12 cellular contexts compared by ENCODE assay signal in genomic region chr2:215003001-215003400, GRCh38.
DNase-seq lines count a peak whose midpoint lies in the region; ATAC-seq and TF ChIP-seq lines count a peak whose summit lies in the region.
"Had no signal": no experiment of that assay in that cellular context is flagged by ENCODE, and none has a peak within 500 bp of the region (broad histone marks: within the 10 kb centered on the region; RNA-seq: fewer than 3 reads in every experiment).

No MANE protein-coding gene starts in this region.

- H3K36me3 ChIP-seq in SK-N-SH (replicated peaks in 1 of 2; ENCODE audit: control insufficient read depth in 1 of 2, insufficient read depth in 2 of 2, low read length in 1 of 2), result no peaks in the 10 kb centered on the region
- H3K36me3 ChIP-seq: BLaER1 treated with 17β-estradiol and CSF1 and Interleukin-3, amounts not matched to agents 10 nM and 100 nM; Peyer's patch had no signal

- no peak overlapping the region for H3K9ac ChIP-seq in SK-N-SH
- H3K9ac ChIP-seq: BLaER1 treated with 17β-estradiol and CSF1 and Interleukin-3, amounts not matched to agents 10 nM and 100 nM had no signal

- H3F3A ChIP-seq in SK-N-SH (replicated peaks; ENCODE audit: insufficient read depth), result no peaks in the 10 kb centered on the region

- TF ChIP-seq CTCF in brain (conservative IDR thresholded peaks at IDR 0.05) (no peak), nephron progenitor cell (IDR thresholded peaks at IDR 0.05) (no peak), mesothelial cell of epicardium (IDR thresholded peaks at IDR 0.05; ENCODE audit: unreplicated experiment) (no peak), GM13976 (IDR thresholded peaks at IDR 0.05; ENCODE audit: borderline replicate concordance, control extremely low read depth, extremely low read depth, insufficient read depth, missing control alignments) (no peak), SK-N-SH (IDR thresholded peaks at IDR 0.05) (no peak)

- TF ChIP-seq EP300 in SK-N-SH (IDR thresholded peaks at IDR 0.05; ENCODE audit: borderline replicate concordance in 1 of 2, low read depth in 1 of 2, low read length in 1 of 2), result no peak

- 35% methylated on average over 4 of the region's 4 CpGs for WGBS in SK-N-SH (ENCODE audit: low lambda C conversion rate)

- no peak overlapping the region for H3K27ac ChIP-seq in SK-N-SH (ENCODE audit: low read depth in 2 of 2, low read length in 1 of 2)
- H3K27ac ChIP-seq: BLaER1 treated with 17β-estradiol and CSF1 and Interleukin-3, amounts not matched to agents 10 nM and 100 nM; Peyer's patch had no signal

- POLR2A ChIA-PET in SK-N-SH (lab: Yijun Ruan, JAX), result no interaction called here

- peak; percentile 20 for ATAC-seq in HG03439 (IDR thresholded peaks at IDR 0.05; ENCODE audit: unreplicated experiment)
- ATAC-seq in GM21737 (IDR thresholded peaks at IDR 0.05; ENCODE audit: unreplicated experiment), result no peak

- CTCF ChIA-PET in SK-N-SH (lab: Yijun Ruan, JAX), result interaction anchor here (0.7 to 1.9 kb wide), 3 partner anchors 20 to 537 kb away, joined by 3 to 5 read pairs (median 3); no protein-coding TSS in a partner anchor

- no peaks in the 10 kb centered on the region for H3K79me2 ChIP-seq in SK-N-SH (ENCODE audit: insufficient read depth)

- in situ Hi-C loops in GM13976 (cut with MboI; ENCODE audit: low sequenced_read_pairs, unreplicated experiment), result no loop called here

- H3K4me3 Mint-ChIP-seq in brain, result peak overlapping the region in 3 of 5 experiments; percentile 47 to 58 (median 51)
- no peak overlapping the region for H3K4me3 Mint-ChIP-seq in nephron progenitor cell
- H3K4me3 Mint-ChIP-seq in mesothelial cell of epicardium, result no peak overlapping the region
- H3K4me3 Mint-ChIP-seq: activated naive CD4-positive, alpha-beta T cell treated with anti-CD3 and anti-CD28 coated beads for 36 hours had no signal

- H3K4me3 ChIP-seq in SK-N-SH (ENCODE audit: low read depth in 2 of 2, low read length in 1 of 2), result no peak overlapping the region
- H3K4me3 ChIP-seq: BLaER1 treated with 17β-estradiol and CSF1 and Interleukin-3, amounts not matched to agents 10 nM and 100 nM; Peyer's patch had no signal

- peaks cover 0 to 3% of the 10 kb centered on the region in 2 experiments; a peak in 1 of 4 replicates for H3K4me1 ChIP-seq in SK-N-SH (ENCODE audit: control insufficient read depth in 1 of 2, insufficient read depth in 2 of 2, low read depth in 1 of 2, low read length in 1 of 2)
- H3K4me1 ChIP-seq: Peyer's patch had no signal

- H3K9me3 ChIP-seq in SK-N-SH, result no peaks in the 10 kb centered on the region
- H3K9me3 ChIP-seq: BLaER1 treated with 17β-estradiol and CSF1 and Interleukin-3, amounts not matched to agents 10 nM and 100 nM; Peyer's patch had no signal

- no peak for TF ChIP-seq RAD21 in SK-N-SH (IDR thresholded peaks at IDR 0.05; ENCODE audit: low read length)

- H3K36me3 Mint-ChIP-seq in brain, result no peaks in the 10 kb centered on the region
- no peaks in the 10 kb centered on the region for H3K36me3 Mint-ChIP-seq in nephron progenitor cell (ENCODE audit: low read depth)
- no peaks in the 10 kb centered on the region for H3K36me3 Mint-ChIP-seq in mesothelial cell of epicardium

- H3K9me3 Mint-ChIP-seq in brain (no peaks in the 10 kb centered on the region), nephron progenitor cell (no peaks in the 10 kb centered on the region), mesothelial cell of epicardium (no peaks in the 10 kb centered on the region)
- H3K9me3 Mint-ChIP-seq: activated naive CD4-positive, alpha-beta T cell treated with anti-CD3 and anti-CD28 coated beads for 36 hours had no signal

- no peaks in the 10 kb centered on the region for H4K20me1 ChIP-seq in SK-N-SH (ENCODE audit: insufficient read depth)
- H4K20me1 ChIP-seq: BLaER1 treated with 17β-estradiol and CSF1 and Interleukin-3, amounts not matched to agents 10 nM and 100 nM had no signal

- H3K27ac Mint-ChIP-seq in brain, result peak overlapping the region in 4 of 5 experiments; percentile 22 to 81 (median 65)
- no peak overlapping the region for H3K27ac Mint-ChIP-seq in nephron progenitor cell
- no peak overlapping the region for H3K27ac Mint-ChIP-seq in mesothelial cell of epicardium
- H3K27ac Mint-ChIP-seq: activated naive CD4-positive, alpha-beta T cell treated with anti-CD3 and anti-CD28 coated beads for 36 hours had no signal

- no peaks in the 10 kb centered on the region for H3K27me3 ChIP-seq in SK-N-SH (ENCODE audit: insufficient read depth)
- H3K27me3 ChIP-seq: BLaER1 treated with 17β-estradiol and CSF1 and Interleukin-3, amounts not matched to agents 10 nM and 100 nM; Peyer's patch had no signal

- H3K4me1 Mint-ChIP-seq in brain (peaks cover 22% of the 10 kb centered on the region), nephron progenitor cell (peaks cover 11% of the 10 kb centered on the region), mesothelial cell of epicardium (peaks cover 8% of the 10 kb centered on the region)

- no peak overlapping the region for H2AFZ ChIP-seq in SK-N-SH (ENCODE audit: low read depth)

- H3K9me2 ChIP-seq in SK-N-SH, result no peaks in the 10 kb centered on the region; the same call in 1 of the 2 replicates

- DNase-seq in Ammon's horn (ENCODE audit: low spot score), result peak; percentile 65
- peak; percentile 36 for DNase-seq in nephron progenitor cell
- DNase-seq in mesothelial cell of epicardium (ENCODE audit: low spot score in 2 of 2, unreplicated experiment in 2 of 2), result no peak
- no peak for DNase-seq in GM13976 (ENCODE audit: low spot score)
- no peak for DNase-seq in SK-N-SH
- DNase-seq: NCI-H1694, Peyer's patch had no signal

- H3K4me2 ChIP-seq in SK-N-SH, result no peak overlapping the region
- H3K4me2 ChIP-seq: BLaER1 treated with 17β-estradiol and CSF1 and Interleukin-3, amounts not matched to agents 10 nM and 100 nM had no signal

- H3K27me3 Mint-ChIP-seq in brain (no peaks in the 10 kb centered on the region), nephron progenitor cell (ENCODE audit: low read depth, poor library complexity) (no peaks in the 10 kb centered on the region), mesothelial cell of epicardium (ENCODE audit: low read depth) (no peaks in the 10 kb centered on the region)

TF ChIP-seq in SK-N-SH, 30 proteins besides CTCF, POLR2A, EP300 and RAD21:
- no peak for TF ChIP-seq JUND (IDR thresholded peaks at IDR 0.05)
- no peak for TF ChIP-seq RCOR1 (IDR thresholded peaks at IDR 0.05; ENCODE audit: low read length)
- no peak for TF ChIP-seq CHD2 (IDR thresholded peaks at IDR 0.05; ENCODE audit: low read length, partially characterized antibody)
- TF ChIP-seq MAX (IDR thresholded peaks at IDR 0.05; ENCODE audit: low read depth), result no peak
- TF ChIP-seq YY1 (IDR thresholded peaks at IDR 0.05; ENCODE audit: low read depth), result no peak
- no peak for TF ChIP-seq RXRA (IDR thresholded peaks at IDR 0.05; ENCODE audit: borderline replicate concordance, low read depth)
- TF ChIP-seq, protein P1, sequence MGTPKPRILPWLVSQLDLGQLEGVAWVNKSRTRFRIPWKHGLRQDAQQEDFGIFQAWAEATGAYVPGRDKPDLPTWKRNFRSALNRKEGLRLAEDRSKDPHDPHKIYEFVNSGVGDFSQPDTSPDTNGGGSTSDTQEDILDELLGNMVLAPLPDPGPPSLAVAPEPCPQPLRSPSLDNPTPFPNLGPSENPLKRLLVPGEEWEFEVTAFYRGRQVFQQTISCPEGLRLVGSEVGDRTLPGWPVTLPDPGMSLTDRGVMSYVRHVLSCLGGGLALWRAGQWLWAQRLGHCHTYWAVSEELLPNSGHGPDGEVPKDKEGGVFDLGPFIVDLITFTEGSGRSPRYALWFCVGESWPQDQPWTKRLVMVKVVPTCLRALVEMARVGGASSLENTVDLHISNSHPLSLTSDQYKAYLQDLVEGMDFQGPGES (IDR thresholded peaks at IDR 0.05; ENCODE audit: low read depth, low read length), result no peak
- TF ChIP-seq, protein P2, sequence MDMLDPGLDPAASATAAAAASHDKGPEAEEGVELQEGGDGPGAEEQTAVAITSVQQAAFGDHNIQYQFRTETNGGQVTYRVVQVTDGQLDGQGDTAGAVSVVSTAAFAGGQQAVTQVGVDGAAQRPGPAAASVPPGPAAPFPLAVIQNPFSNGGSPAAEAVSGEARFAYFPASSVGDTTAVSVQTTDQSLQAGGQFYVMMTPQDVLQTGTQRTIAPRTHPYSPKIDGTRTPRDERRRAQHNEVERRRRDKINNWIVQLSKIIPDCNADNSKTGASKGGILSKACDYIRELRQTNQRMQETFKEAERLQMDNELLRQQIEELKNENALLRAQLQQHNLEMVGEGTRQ (IDR thresholded peaks at IDR 0.05; ENCODE audit: borderline replicate concordance, low read depth, low read length), result no peak
- no peak for TF ChIP-seq SIN3A (IDR thresholded peaks at IDR 0.05; ENCODE audit: borderline replicate concordance, low read depth, low read length)
- TF ChIP-seq ELF1 (IDR thresholded peaks at IDR 0.05), result no peak
- TF ChIP-seq FOSL2 (IDR thresholded peaks at IDR 0.05; ENCODE audit: borderline replicate concordance, low read depth), result no peak
- TF ChIP-seq TEAD4 (IDR thresholded peaks at IDR 0.05; ENCODE audit: borderline replicate concordance, insufficient read depth), result no peak
- TF ChIP-seq NRF1 (IDR thresholded peaks at IDR 0.05; ENCODE audit: low read depth, low read length), result no peak
- no peak for TF ChIP-seq GATA2 (CRISPR knock-in tag; IDR thresholded peaks at IDR 0.05)
- no peak for TF ChIP-seq POLR2AphosphoS5 (IDR thresholded peaks at IDR 0.05; ENCODE audit: low read depth, low read length)
- TF ChIP-seq, protein P3, sequence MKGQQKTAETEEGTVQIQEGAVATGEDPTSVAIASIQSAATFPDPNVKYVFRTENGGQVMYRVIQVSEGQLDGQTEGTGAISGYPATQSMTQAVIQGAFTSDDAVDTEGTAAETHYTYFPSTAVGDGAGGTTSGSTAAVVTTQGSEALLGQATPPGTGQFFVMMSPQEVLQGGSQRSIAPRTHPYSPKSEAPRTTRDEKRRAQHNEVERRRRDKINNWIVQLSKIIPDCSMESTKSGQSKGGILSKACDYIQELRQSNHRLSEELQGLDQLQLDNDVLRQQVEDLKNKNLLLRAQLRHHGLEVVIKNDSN (IDR thresholded peaks at IDR 0.05; ENCODE audit: borderline replicate concordance, low read depth), result no peak

Comparison
In these comparisons a context has a peak if more than half of its experiments do, and no peak if none do; other contexts are left out.
1. DNase-seq: peak in Ammon's horn (single experiment) and nephron progenitor cell (single experiment); none in mesothelial cell of epicardium (0 of 2), GM13976 (single experiment) and SK-N-SH (single experiment).
2. H3K27ac Mint-ChIP-seq: peak in brain (4 of 5); none in nephron progenitor cell (single experiment) and mesothelial cell of epicardium (single experiment).
3. H3K4me3 Mint-ChIP-seq: peak in brain (3 of 5); none in nephron progenitor cell (single experiment) and mesothelial cell of epicardium (single experiment).